ENCODE assay signal across 19 cellular contexts in the genomic region with DNA sequence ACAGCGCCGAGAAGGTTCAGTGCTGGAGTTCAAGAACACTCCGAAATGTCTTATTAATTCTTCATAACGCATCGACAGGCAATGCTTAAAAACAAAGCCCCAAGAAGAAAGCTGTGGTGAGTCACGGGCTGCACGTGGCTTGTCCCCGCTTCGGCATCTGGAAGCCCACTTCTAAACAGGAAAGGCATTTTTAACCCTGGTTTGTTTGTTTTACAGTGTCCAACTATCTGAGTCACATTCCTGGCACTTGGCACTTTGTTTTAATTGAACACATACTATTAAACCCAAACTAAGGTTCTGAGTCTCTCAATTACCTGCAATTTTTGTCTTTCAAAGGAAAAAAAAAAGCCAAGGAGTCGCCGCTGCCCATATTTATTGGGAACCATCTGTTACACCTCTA. TPM values are rescaled to one million over a fixed set of nuclear protein-coding genes. Genes with fewer than 3 reads are reported as not detected.
A peak's percentile ranks its signal among the peaks of the same experiment; 100 is the strongest.
DNase-seq lines count a peak whose midpoint lies in the region; ATAC-seq and TF ChIP-seq lines count a peak whose summit lies in the region.
"Had no signal": no experiment of that assay in that cellular context is flagged by ENCODE, and none has a peak within 500 bp of the region (broad histone marks: within the 10 kb centered on the region; RNA-seq: fewer than 3 reads in every experiment).

No MANE protein-coding gene starts in this region.

- TF ChIP-seq EP300 in suprapubic skin (IDR thresholded peaks at IDR 0.05): no peak

- H3K9me3 ChIP-seq in suprapubic skin: no peaks in the 10 kb centered on the region
- H3K9me3 ChIP-seq: A549, Caco-2, mucosa of descending colon, SJCRH30, transverse colon had no signal

- DNase-seq in NCI-H82 (lab: John Stamatoyannopoulos, UW): peak; percentile 20
- DNase-seq in NCI-H82 treated with DMSO at 0.1 percent for 48 hours (lab: John Stamatoyannopoulos, UW; ENCODE audit: unreplicated experiment): no peak
- peak; percentile 86 for DNase-seq in NCI-H2171 treated with DMSO at 0.1 percent for 48 hours (lab: John Stamatoyannopoulos, UW)
- peak; percentile 12 for DNase-seq in fibroblast of the conjunctiva (ENCODE audit: low read depth)
- DNase-seq in suprapubic skin (ENCODE audit: low spot score in 2 of 2): no peak
- no peak for DNase-seq in DMS79 treated with DMSO at 0.1 percent for 48 hours (lab: John Stamatoyannopoulos, UW)
- no peak for DNase-seq in germinal center (ENCODE audit: low spot score)
- DNase-seq: activated CD4-positive, alpha-beta T cell treated with anti-CD3 and anti-CD28 coated beads for 4 hours; activated naive CD8-positive, alpha-beta T cell treated with anti-CD3 and anti-CD28 coated beads for 36 hours; Caco-2; glutamatergic neuron; mucosa of descending colon; NCI-H1092 treated with DMSO at 0.1 percent for 48 hours; NCI-H2227 treated with DMSO at 0.1 percent for 48 hours; SJCRH30; T-helper 9 cell; transverse colon had no signal

- TF ChIP-seq POLR2A in suprapubic skin (IDR thresholded peaks at IDR 0.05): no peak

- H3K4me3 ChIP-seq in suprapubic skin: no peak overlapping the region
- H3K4me3 ChIP-seq: A549, mucosa of descending colon, SJCRH30, transverse colon had no signal

- peak overlapping the region; percentile 34 for H3K27ac ChIP-seq in suprapubic skin
- H3K27ac ChIP-seq: A549, SJCRH30, transverse colon had no signal

- H3K36me3 ChIP-seq in suprapubic skin: no peaks in the 10 kb centered on the region
- H3K36me3 ChIP-seq: SJCRH30, transverse colon had no signal

- no peak for ATAC-seq in HG03520 (IDR thresholded peaks at IDR 0.05; ENCODE audit: unreplicated experiment)
- ATAC-seq: A549, mucosa of descending colon had no signal

- peaks cover 8% of the 10 kb centered on the region for H3K27me3 ChIP-seq in suprapubic skin
- H3K27me3 ChIP-seq: SJCRH30, transverse colon had no signal

- no peak for TF ChIP-seq CTCF in suprapubic skin (IDR thresholded peaks at IDR 0.05)

- no peaks in the 10 kb centered on the region for H3K4me1 ChIP-seq in suprapubic skin
- H3K4me1 ChIP-seq: A549, Caco-2, SJCRH30, transverse colon had no signal

- WGBS in suprapubic skin: 53% methylated on average over 11 of the region's 11 CpGs

RNA-seq across cellular contexts. Expression of a gene that starts 49.9 kb away (rescaled TPM):
- total RNA-seq in suprapubic skin: 10 to 100 TPM; 25.6 to 32.2 (median 29.5) TPM

Comparison
In these comparisons a context has a peak if more than half of its experiments do, and no peak if none do; other contexts are left out.
1. DNase-seq: peak in NCI-H82 (single experiment), NCI-H2171 treated with DMSO at 0.1 percent for 48 hours (single experiment) and fibroblast of the conjunctiva (single experiment); none in NCI-H82 treated with DMSO at 0.1 percent for 48 hours (single experiment), suprapubic skin (0 of 2), DMS79 treated with DMSO at 0.1 percent for 48 hours (single experiment) and germinal center (single experiment).